Comparison of ENCODE assay signal across 8 cellular contexts in genomic region chr11:67237574-67237973, GRCh38.
"Had no signal": no experiment of that assay in that cellular context is flagged by ENCODE, and none has a peak within 500 bp of the region (broad histone marks: within the 10 kb centered on the region; RNA-seq: fewer than 3 reads in every experiment).

No MANE protein-coding gene starts in this region.

- DNase-seq: GM23248, GOT3, H7, IMR-90, KBM-7 had no signal

- FAIRE-seq: HTR-8/SVneo had no signal

- H3K4me3 ChIP-seq: GM23248, HAP-1 had no signal

- H3K9me3 ChIP-seq: HAP-1 had no signal

- H2AFZ ChIP-seq: GM23248 had no signal

- H3K9ac ChIP-seq: GM23248 had no signal

- H3K27ac ChIP-seq: GM23248 had no signal

- ATAC-seq: HCT116 had no signal
